In the genomic region with DNA sequence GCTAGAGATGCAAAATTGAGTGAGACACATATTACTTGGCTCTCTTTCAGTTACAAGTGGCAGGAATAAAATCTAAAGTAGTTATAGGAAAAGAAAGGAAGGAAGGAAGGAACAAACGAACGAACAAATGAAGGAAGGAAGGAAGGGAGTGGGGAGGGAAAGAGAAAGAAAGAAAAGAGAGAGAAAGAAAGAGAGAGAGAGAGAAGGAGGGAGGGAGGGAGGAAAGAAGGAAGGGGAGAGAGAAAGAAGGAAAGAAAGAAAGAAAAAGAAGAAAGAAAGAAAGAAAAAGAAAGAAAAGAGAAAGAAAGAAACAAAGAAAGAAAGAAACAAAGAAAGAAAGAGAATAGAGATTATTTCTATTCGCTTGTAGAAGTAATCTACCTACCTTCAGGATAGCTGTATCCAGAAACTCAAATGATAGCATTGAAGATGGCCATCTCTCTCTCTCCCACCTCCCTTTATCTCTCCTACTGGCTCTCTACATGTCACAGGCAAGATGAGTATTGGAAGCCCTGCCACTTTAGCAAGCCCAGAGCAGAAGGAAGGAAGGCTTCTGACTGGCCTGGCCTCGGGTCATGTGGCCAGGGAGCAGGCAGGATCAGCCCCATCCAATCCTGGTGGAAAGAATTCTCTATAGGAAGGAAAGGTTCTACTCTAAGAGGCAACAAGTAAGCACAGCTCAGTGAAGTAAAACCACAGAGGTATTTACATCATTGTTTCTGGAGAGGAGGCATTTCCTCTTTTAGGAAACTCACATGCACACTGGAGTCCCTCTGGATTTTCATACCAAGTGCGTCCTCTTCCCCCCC, we compare ENCODE assay signal across 1 cellular context.
TF ChIP-seq lines count a peak whose summit lies in the region.

No MANE protein-coding gene starts in this region.

TF ChIP-seq in HEK293, 187 proteins besides CTCF, POLR2A, EP300 and RAD21 (continued from another document):
- peak; percentile 66 for TF ChIP-seq SCRT2 (tag by site-specific recombination; IDR thresholded peaks at IDR 0.05)
- TF ChIP-seq FEZF1 (tag by site-specific recombination; IDR thresholded peaks at IDR 0.05), result no peak
- TF ChIP-seq BCL6B (tag by site-specific recombination; IDR thresholded peaks at IDR 0.05), result 0 out of 2 replicates have a peak, but pooled peaks have one; percentile 26
- TF ChIP-seq ZNF677 (tag by site-specific recombination; IDR thresholded peaks at IDR 0.05), result no peak
TF ChIP-seq in HEK293: peak in this region for 5.
